Comparison of ENCODE assay signal across 8 cellular contexts in the genomic region with DNA sequence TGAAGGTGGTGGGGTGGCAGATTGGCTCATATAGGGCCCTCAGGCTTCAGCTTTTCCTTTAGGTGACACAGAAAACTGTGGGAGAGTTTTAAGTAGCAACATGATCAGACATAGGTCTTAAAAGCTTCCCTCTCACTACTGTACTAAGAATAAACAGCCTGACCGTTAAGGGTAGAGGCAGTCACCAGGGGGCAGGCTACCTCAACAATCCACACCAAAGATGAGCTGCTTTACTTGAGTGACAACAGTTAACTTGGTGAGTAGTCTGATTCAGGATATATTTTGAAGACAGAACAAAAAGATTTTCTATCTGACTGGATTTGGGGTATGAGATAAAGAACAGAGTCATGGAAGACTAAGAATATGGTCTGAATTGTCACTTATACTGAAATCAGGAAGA. TPM values are rescaled to one million over a fixed set of nuclear protein-coding genes. Genes with fewer than 3 reads are reported as not detected.
DNase-seq lines count a peak whose midpoint lies in the region; ATAC-seq and TF ChIP-seq lines count a peak whose summit lies in the region.

No MANE protein-coding gene starts in this region.

- no peak overlapping the region for H2AFZ ChIP-seq in OCI-LY3 (ENCODE audit: low read depth, low read length)

- H3K4me2 ChIP-seq in OCI-LY3 (ENCODE audit: low read length) = no peak overlapping the region

- H3K36me3 ChIP-seq in OCI-LY3 (replicated peaks; ENCODE audit: low read depth, low read length) = peaks cover 44% of the 10 kb centered on the region

- DNase-seq in ELF-1 (ENCODE audit: low read depth, low spot score) (peak; percentile 57), germinal center (ENCODE audit: low spot score) (peak; percentile 61), sciatic nerve (ENCODE audit: low spot score) (no peak)
- DNase-seq in activated T-helper 1 cell treated with anti-CD3 and anti-CD28 coated beads, Interleukin-12 subunit alpha, Interleukin-12 subunit beta, Interleukin-2, Interleukin-4 antibody, amounts not matched to agents 30 ng/mL and 10 ng/mL and 1 ng/mL, durations not matched to agents 14 hours and 24 hours and 36 hours (ENCODE audit: low spot score) = peak; percentile 36

- no peaks in the 10 kb centered on the region for H3K27me3 ChIP-seq in OCI-LY3 (ENCODE audit: low read depth, low read length)

- peak overlapping the region; percentile 7 for H3K27ac Mint-ChIP-seq in activated T-helper 1 cell treated with anti-CD3 and anti-CD28 coated beads, Interleukin-12 subunit alpha, Interleukin-12 subunit beta, Interleukin-2, Interleukin-4 antibody, amounts not matched to agents 30 ng/mL and 10 ng/mL and 1 ng/mL, durations not matched to agents 14 hours and 24 hours and 36 hours

- ATAC-seq in HG02870 (IDR thresholded peaks at IDR 0.05; ENCODE audit: unreplicated experiment) (peak; percentile 67), sciatic nerve (peak; percentile 67), HG02678 (IDR thresholded peaks at IDR 0.05; ENCODE audit: unreplicated experiment) (no peak), HG03521 (IDR thresholded peaks at IDR 0.05; ENCODE audit: unreplicated experiment) (no peak)

- no peak overlapping the region for H3K4me3 Mint-ChIP-seq in activated T-helper 1 cell treated with anti-CD3 and anti-CD28 coated beads, Interleukin-12 subunit alpha, Interleukin-12 subunit beta, Interleukin-2, Interleukin-4 antibody, amounts not matched to agents 30 ng/mL and 10 ng/mL and 1 ng/mL, durations not matched to agents 14 hours and 24 hours and 36 hours

- no peak overlapping the region for H3K4me3 ChIP-seq in OCI-LY3 (ENCODE audit: low read length)

- no peak overlapping the region for H3K9ac ChIP-seq in OCI-LY3 (ENCODE audit: low read length)

- no peaks in the 10 kb centered on the region for H3K4me1 ChIP-seq in OCI-LY3 (ENCODE audit: low read length)

- H4K20me1 ChIP-seq in OCI-LY3 (ENCODE audit: insufficient read depth, low read length) = no peaks in the 10 kb centered on the region

- peaks cover 15% of the 10 kb centered on the region for H3K4me1 Mint-ChIP-seq in activated T-helper 1 cell treated with anti-CD3 and anti-CD28 coated beads, Interleukin-12 subunit alpha, Interleukin-12 subunit beta, Interleukin-2, Interleukin-4 antibody, amounts not matched to agents 30 ng/mL and 10 ng/mL and 1 ng/mL, durations not matched to agents 14 hours and 24 hours and 36 hours (ENCODE audit: low read depth)

- intact Hi-C loops in activated T-helper 1 cell treated with anti-CD3 and anti-CD28 coated beads, Interleukin-12 subunit alpha, Interleukin-12 subunit beta, Interleukin-2, Interleukin-4 antibody, amounts not matched to agents 30 ng/mL and 10 ng/mL and 1 ng/mL, durations not matched to agents 14 hours and 24 hours and 36 hours (cut with micrococcal nuclease) = loop anchor here (1.0 to 2.0 kb wide), 2 partner anchors 28 to 231 kb away; no protein-coding TSS in a partner anchor
- intact Hi-C loops in sciatic nerve (cut with DNase I) = no loop called here

- TF ChIP-seq CTCF in OCI-LY3 (IDR thresholded peaks at IDR 0.05; ENCODE audit: low read depth, low read length) = peak; percentile 82

- H3K9me3 Mint-ChIP-seq in activated T-helper 1 cell treated with anti-CD3 and anti-CD28 coated beads, Interleukin-12 subunit alpha, Interleukin-12 subunit beta, Interleukin-2, Interleukin-4 antibody, amounts not matched to agents 30 ng/mL and 10 ng/mL and 1 ng/mL, durations not matched to agents 14 hours and 24 hours and 36 hours = no peaks in the 10 kb centered on the region

- H3K27ac ChIP-seq in OCI-LY3 (ENCODE audit: low read length) = no peak overlapping the region

- H3K79me2 ChIP-seq in OCI-LY3 (ENCODE audit: low read length) = no peaks in the 10 kb centered on the region

- H3K36me3 Mint-ChIP-seq in activated T-helper 1 cell treated with anti-CD3 and anti-CD28 coated beads, Interleukin-12 subunit alpha, Interleukin-12 subunit beta, Interleukin-2, Interleukin-4 antibody, amounts not matched to agents 30 ng/mL and 10 ng/mL and 1 ng/mL, durations not matched to agents 14 hours and 24 hours and 36 hours (ENCODE audit: low read depth) = peaks cover 34% of the 10 kb centered on the region

- no peaks in the 10 kb centered on the region for H3K27me3 Mint-ChIP-seq in activated T-helper 1 cell treated with anti-CD3 and anti-CD28 coated beads, Interleukin-12 subunit alpha, Interleukin-12 subunit beta, Interleukin-2, Interleukin-4 antibody, amounts not matched to agents 30 ng/mL and 10 ng/mL and 1 ng/mL, durations not matched to agents 14 hours and 24 hours and 36 hours (ENCODE audit: insufficient read depth)

- no peaks in the 10 kb centered on the region for H3K9me3 ChIP-seq in OCI-LY3 (ENCODE audit: insufficient read depth, low read length)

RNA-seq across cellular contexts. Expression of gene GPCPD1, which starts 53.7 kb away (rescaled TPM):
- total RNA-seq in activated T-helper 1 cell treated with anti-CD3 and anti-CD28 coated beads, Interleukin-12 subunit alpha, Interleukin-12 subunit beta, Interleukin-2, Interleukin-4 antibody, amounts not matched to agents 30 ng/mL and 10 ng/mL and 1 ng/mL, durations not matched to agents 14 hours and 24 hours and 36 hours = 38.0 and 39.6 TPM in 2 replicates
- total RNA-seq in sciatic nerve = 47.4 TPM

Comparison
In these comparisons a context has a peak if more than half of its experiments do, and no peak if none do; other contexts are left out.
1. ATAC-seq: peak in HG02870 (single experiment) and sciatic nerve (single experiment); none in HG02678 (single experiment) and HG03521 (single experiment).